8 cellular contexts compared by ENCODE assay signal in genomic region chr19:1929051-1929742, GRCh38. TPM values are rescaled to one million over a fixed set of nuclear protein-coding genes. Genes with fewer than 3 reads are reported as not detected.
DNase-seq lines count a peak whose midpoint lies in the region; ATAC-seq and TF ChIP-seq lines count a peak whose summit lies in the region.

No MANE protein-coding gene starts in this region.

- H3K9me3 ChIP-seq in Loucy (ENCODE audit: insufficient read depth, low read depth, low read length) (no peaks in the 10 kb centered on the region), SU-DHL-6 (ENCODE audit: insufficient read depth, low read length) (no peaks in the 10 kb centered on the region), heart right ventricle (no peaks in the 10 kb centered on the region), uterus (no peaks in the 10 kb centered on the region)

- no peaks in the 10 kb centered on the region for H3F3A ChIP-seq in Loucy (ENCODE audit: low read depth)
- H3F3A ChIP-seq in SU-DHL-6 (ENCODE audit: insufficient read depth): no peaks in the 10 kb centered on the region

- peaks cover 11% of the 10 kb centered on the region for H3K4me1 Mint-ChIP-seq in activated naive CD8-positive, alpha-beta T cell treated with anti-CD3 and anti-CD28 coated beads for 36 hours

- peaks cover 8% of the 10 kb centered on the region for H3K36me3 Mint-ChIP-seq in activated naive CD8-positive, alpha-beta T cell treated with anti-CD3 and anti-CD28 coated beads for 36 hours

- no peaks in the 10 kb centered on the region for H3K27me3 Mint-ChIP-seq in activated naive CD8-positive, alpha-beta T cell treated with anti-CD3 and anti-CD28 coated beads for 36 hours

- peak in 1 of 2 donors; percentile 18 for TF ChIP-seq POLR2A in uterus (IDR thresholded peaks at IDR 0.05)

- peak; percentile 87 to 95 (median 94) for ATAC-seq in heart right ventricle

- no peaks in the 10 kb centered on the region for H4K20me1 ChIP-seq in Loucy (ENCODE audit: insufficient read depth, low read length, poor library complexity, severe bottlenecking)
- H4K20me1 ChIP-seq in SU-DHL-6 (ENCODE audit: low read depth, low read length): no peaks in the 10 kb centered on the region

- no peak overlapping the region for H3K27ac Mint-ChIP-seq in activated naive CD8-positive, alpha-beta T cell treated with anti-CD3 and anti-CD28 coated beads for 36 hours

- H3K9ac ChIP-seq in Loucy (ENCODE audit: low read depth, low read length, poor library complexity, severe bottlenecking) (peak overlapping the region; percentile 51), SU-DHL-6 (ENCODE audit: low read length) (no peak overlapping the region)

- H3K9me2 ChIP-seq in Loucy (replicated peaks; ENCODE audit: low read depth, low read length) (no peaks in the 10 kb centered on the region), SU-DHL-6 (replicated peaks; ENCODE audit: insufficient read depth, low read length) (no peaks in the 10 kb centered on the region)

- H3K4me1 ChIP-seq in Loucy (ENCODE audit: insufficient read depth, low read length, poor library complexity, severe bottlenecking): peaks cover 9% of the 10 kb centered on the region
- peaks cover 5 to 14% (median 12%) of the 10 kb centered on the region in 9 donors for H3K4me1 ChIP-seq in heart right ventricle
- peaks cover 0 to 7% of the 10 kb centered on the region in 2 donors for H3K4me1 ChIP-seq in uterus

- WGBS in heart right ventricle, 2 donors: 14 to 16% methylated on average over 42 of the region's 42 CpGs

- intact Hi-C loops in heart right ventricle (cut with DNase I): loop anchor here in 6 of 10 donors (2.0 to 10.0 kb wide), 5 partner anchors 20 to 146 kb away; no protein-coding TSS in a partner anchor
- intact Hi-C loops in uterus (cut with DNase I; ENCODE audit: low total_unique reads): no loop called here

- H3K27ac ChIP-seq in SU-DHL-6 (ENCODE audit: low read depth, low read length) (no peak overlapping the region), heart right ventricle (peak overlapping the region in 1 of 10 donors; percentile 24), uterus (no peak overlapping the region)

- H3K36me3 ChIP-seq in Loucy (ENCODE audit: insufficient read depth, low read length) (no peaks in the 10 kb centered on the region; the same call in 1 of the 2 replicates), SU-DHL-6 (ENCODE audit: low read length) (no peaks in the 10 kb centered on the region), heart right ventricle (peaks cover 0 to 15% (median 0%) of the 10 kb centered on the region in 9 donors), uterus (no peaks in the 10 kb centered on the region)

- peak overlapping the region; percentile 47 for H3K4me3 Mint-ChIP-seq in activated naive CD8-positive, alpha-beta T cell treated with anti-CD3 and anti-CD28 coated beads for 36 hours

- H3K9me3 Mint-ChIP-seq in activated naive CD8-positive, alpha-beta T cell treated with anti-CD3 and anti-CD28 coated beads for 36 hours: peaks cover 10% of the 10 kb centered on the region

- H3K4me2 ChIP-seq in Loucy (ENCODE audit: low read depth, low read length, poor library complexity, severe bottlenecking): peak overlapping the region; percentile 71
- peak overlapping the region; percentile 37 for H3K4me2 ChIP-seq in SU-DHL-6 (ENCODE audit: low read depth, low read length, poor library complexity, severe bottlenecking)

- H3K27me3 ChIP-seq in Loucy (ENCODE audit: insufficient read depth, low read length, poor library complexity, severe bottlenecking) (no peaks in the 10 kb centered on the region), SU-DHL-6 (ENCODE audit: low read length) (no peaks in the 10 kb centered on the region), heart right ventricle (no peaks in the 10 kb centered on the region), uterus (no peaks in the 10 kb centered on the region)

- H3K4me3 ChIP-seq in Loucy (ENCODE audit: low read length, poor library complexity, severe bottlenecking) (peak overlapping the region; percentile 66), SU-DHL-6 (ENCODE audit: insufficient read depth, low read length, poor library complexity, severe bottlenecking) (no peak overlapping the region), heart right ventricle (peak overlapping the region in 9 of 10 donors; percentile 12 to 56 (median 45)), uterus (peak overlapping the region; percentile 19 to 23)

- no peaks in the 10 kb centered on the region for H3K79me2 ChIP-seq in Loucy (ENCODE audit: insufficient read depth, low read length)
- no peaks in the 10 kb centered on the region for H3K79me2 ChIP-seq in SU-DHL-6 (ENCODE audit: insufficient read depth, low read length)

- DNase-seq in NK-92 treated with Interleukin-12 subunit alpha and Interleukin-12 subunit beta, amount 100 ng/mL, for 24 hours (lab: John Stamatoyannopoulos, UW): peak; percentile 43
- no peak for DNase-seq in NK-92 (lab: John Stamatoyannopoulos, UW; ENCODE audit: unreplicated experiment)
- DNase-seq in activated naive CD8-positive, alpha-beta T cell treated with anti-CD3 and anti-CD28 coated beads for 36 hours: peak; percentile 87
- DNase-seq in heart right ventricle: peak; percentile 69 to 83
- peak; percentile 69 for DNase-seq in putamen (ENCODE audit: low spot score)
- peak; percentile 67 to 72 for DNase-seq in uterus

- peak overlapping the region; percentile 17 for H2AFZ ChIP-seq in Loucy (ENCODE audit: low read length)
- no peak overlapping the region for H2AFZ ChIP-seq in SU-DHL-6 (ENCODE audit: low read depth, low read length, severe bottlenecking)

- TF ChIP-seq CTCF in Loucy (conservative IDR thresholded peaks at IDR 0.05; ENCODE audit: low read length) (peak; percentile 72), SU-DHL-6 (IDR thresholded peaks at IDR 0.05; ENCODE audit: insufficient read depth, low read length, poor library complexity, severe bottlenecking) (peak; percentile 89), heart right ventricle (IDR thresholded peaks at IDR 0.05) (peak; percentile 88 to 94 (median 91)), uterus (IDR thresholded peaks at IDR 0.05) (peak; percentile 88 to 93 (median 90))

RNA-seq across cellular contexts. Expression of gene CSNK1G2, which starts 11.8 kb away (rescaled TPM):
- total RNA-seq in activated naive CD8-positive, alpha-beta T cell treated with anti-CD3 and anti-CD28 coated beads for 36 hours: 10 to 100 TPM; 50.7 to 51.1 TPM
- total RNA-seq in heart right ventricle (10 to 100 TPM; 17.7 to 32.4 (median 23.7) TPM), uterus (10 to 100 TPM in 3 of 4 donors, 1 to 10 TPM in 1; 8.2 to 59.4 (median 46.7) TPM)
- polyA plus RNA-seq in heart right ventricle: 10 to 100 TPM; 30.5 to 35.2 TPM

RNA-seq across cellular contexts. Expression of gene ADAT3, which starts 24.0 kb away (rescaled TPM):
- total RNA-seq in activated naive CD8-positive, alpha-beta T cell treated with anti-CD3 and anti-CD28 coated beads for 36 hours: 1 to 10 TPM; 5.7 to 5.9 TPM
- 1 to 10 TPM in 9 of 10 donors, under 1 TPM in 1; 0.94 to 3.2 (median 1.4) TPM for total RNA-seq in heart right ventricle
- 1 to 10 TPM; 2.0 to 4.3 TPM for polyA plus RNA-seq in heart right ventricle
- total RNA-seq in uterus: 1 to 10 TPM; 1.0 to 5.5 (median 2.8) TPM

RNA-seq across cellular contexts. Expression of gene SCAMP4, which starts 24.0 kb away (rescaled TPM):
- 10 to 100 TPM; 31.0 to 35.0 TPM for total RNA-seq in activated naive CD8-positive, alpha-beta T cell treated with anti-CD3 and anti-CD28 coated beads for 36 hours
- total RNA-seq in heart right ventricle (10 to 100 TPM; 11.7 to 24.2 (median 14.4) TPM), uterus (10 to 100 TPM in 3 of 4 donors, 1 to 10 TPM in 1; 9.5 to 68.9 (median 28.0) TPM)
- 10 to 100 TPM; 17.0 to 22.1 TPM for polyA plus RNA-seq in heart right ventricle

RNA-seq across cellular contexts. Expression of gene ABHD17A, which starts 43.9 kb away (rescaled TPM):
- 100 to 1,000 TPM in 1 of 2 experiments, 10 to 100 TPM in 1; 98.7 to 106 TPM for total RNA-seq in activated naive CD8-positive, alpha-beta T cell treated with anti-CD3 and anti-CD28 coated beads for 36 hours
- total RNA-seq in heart right ventricle: 10 to 100 TPM; 45.1 to 68.0 (median 57.0) TPM
- 100 to 1,000 TPM in 1 of 2 donors, 10 to 100 TPM in 1; 93.6 to 185 TPM for polyA plus RNA-seq in heart right ventricle
- 100 to 1,000 TPM in 1 of 4 donors, 10 to 100 TPM in 3; 33.8 to 142 (median 63.7) TPM for total RNA-seq in uterus
